In genomic region chr17:77509599-77509998, GRCh38 we compare ENCODE assay signal across 1 cellular context.
TF ChIP-seq lines count a peak whose summit lies in the region.

No MANE protein-coding gene starts in this region.

TF ChIP-seq in HEK293, 187 proteins besides CTCF, POLR2A, EP300 and RAD21 (continued from another document):
- TF ChIP-seq ZNF148 (tag by site-specific recombination; IDR thresholded peaks at IDR 0.05; ENCODE audit: borderline replicate concordance) (peak; percentile 92; the same call in 1 of the 2 replicates), SALL2 (tag by site-specific recombination; IDR thresholded peaks at IDR 0.05; ENCODE audit: borderline replicate concordance) (0 out of 2 replicates have a peak, but pooled peaks have one; percentile 20), ZNF211 (tag by site-specific recombination; IDR thresholded peaks at IDR 0.05; ENCODE audit: low read depth) (no peak), RBAK (tag by site-specific recombination; IDR thresholded peaks at IDR 0.05) (0 out of 2 replicates have a peak, but pooled peaks have one; percentile 11), ZNF114 (tag by site-specific recombination; IDR thresholded peaks at IDR 0.05) (peak; percentile 59; the same call in 1 of the 2 replicates), ZNF473 (tag by site-specific recombination; IDR thresholded peaks at IDR 0.05) (0 out of 2 replicates have a peak, but pooled peaks have one; percentile 61), ZBTB7A (tag by site-specific recombination; IDR thresholded peaks at IDR 0.05; ENCODE audit: low read depth) (no peak), ZNF514 (tag by site-specific recombination; IDR thresholded peaks at IDR 0.05) (0 out of 2 replicates have a peak, but pooled peaks have one; percentile 5), ZNF366 (tag by site-specific recombination; conservative IDR thresholded peaks at IDR 0.05) (peak; percentile 83), ZNF521 (tag by site-specific recombination; IDR thresholded peaks at IDR 0.05) (peak; percentile 98), GLIS1 (tag by site-specific recombination; IDR thresholded peaks at IDR 0.05) (no peak)
- TF ChIP-seq, protein P1, sequence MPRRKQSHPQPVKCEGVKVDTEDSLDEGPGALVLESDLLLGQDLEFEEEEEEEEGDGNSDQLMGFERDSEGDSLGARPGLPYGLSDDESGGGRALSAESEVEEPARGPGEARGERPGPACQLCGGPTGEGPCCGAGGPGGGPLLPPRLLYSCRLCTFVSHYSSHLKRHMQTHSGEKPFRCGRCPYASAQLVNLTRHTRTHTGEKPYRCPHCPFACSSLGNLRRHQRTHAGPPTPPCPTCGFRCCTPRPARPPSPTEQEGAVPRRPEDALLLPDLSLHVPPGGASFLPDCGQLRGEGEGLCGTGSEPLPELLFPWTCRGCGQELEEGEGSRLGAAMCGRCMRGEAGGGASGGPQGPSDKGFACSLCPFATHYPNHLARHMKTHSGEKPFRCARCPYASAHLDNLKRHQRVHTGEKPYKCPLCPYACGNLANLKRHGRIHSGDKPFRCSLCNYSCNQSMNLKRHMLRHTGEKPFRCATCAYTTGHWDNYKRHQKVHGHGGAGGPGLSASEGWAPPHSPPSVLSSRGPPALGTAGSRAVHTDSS (tag by site-specific recombination; IDR thresholded peaks at IDR 0.05) = peak; percentile 95
- TF ChIP-seq, protein P2, sequence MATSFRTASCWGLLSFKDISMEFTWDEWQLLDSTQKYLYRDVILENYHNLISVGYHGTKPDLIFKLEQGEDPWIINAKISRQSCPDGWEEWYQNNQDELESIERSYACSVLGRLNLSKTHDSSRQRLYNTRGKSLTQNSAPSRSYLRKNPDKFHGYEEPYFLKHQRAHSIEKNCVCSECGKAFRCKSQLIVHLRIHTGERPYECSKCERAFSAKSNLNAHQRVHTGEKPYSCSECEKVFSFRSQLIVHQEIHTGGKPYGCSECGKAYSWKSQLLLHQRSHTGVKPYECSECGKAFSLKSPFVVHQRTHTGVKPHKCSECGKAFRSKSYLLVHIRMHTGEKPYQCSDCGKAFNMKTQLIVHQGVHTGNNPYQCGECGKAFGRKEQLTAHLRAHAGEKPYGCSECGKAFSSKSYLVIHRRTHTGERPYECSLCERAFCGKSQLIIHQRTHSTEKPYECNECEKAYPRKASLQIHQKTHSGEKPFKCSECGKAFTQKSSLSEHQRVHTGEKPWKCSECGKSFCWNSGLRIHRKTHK (tag by site-specific recombination; IDR thresholded peaks at IDR 0.05) = no peak
